ENCODE assay signal across 8 cellular contexts in the genomic region with DNA sequence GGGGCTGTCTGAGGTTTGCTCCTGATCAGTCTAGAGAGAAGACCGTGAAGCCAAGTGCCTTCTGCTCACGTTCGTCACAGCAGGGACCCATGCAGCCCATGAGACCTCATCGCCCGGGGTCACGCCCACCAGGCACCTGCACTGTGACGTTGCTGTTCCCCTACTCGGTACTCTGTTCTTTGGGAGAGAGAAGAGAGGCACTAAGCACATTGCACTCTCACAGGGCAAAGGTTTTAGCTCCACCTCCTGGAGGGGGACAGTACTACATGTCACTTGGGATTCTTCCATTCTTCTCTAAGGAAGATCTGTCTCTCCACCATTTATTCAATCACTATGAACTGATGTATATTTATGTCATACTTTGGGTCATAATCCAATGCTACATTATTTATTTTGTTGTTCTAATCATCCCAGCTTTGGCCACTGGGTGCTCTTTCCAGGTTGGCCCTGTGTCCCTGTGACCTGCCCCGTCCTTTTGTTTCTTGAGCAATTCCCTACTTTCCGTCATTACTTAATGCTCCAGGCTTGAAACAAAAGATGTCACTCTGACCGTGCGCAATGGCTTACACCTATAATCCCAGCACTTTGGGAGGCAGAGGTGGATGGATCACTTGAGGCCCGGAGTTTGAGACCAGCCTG. TPM values are rescaled to one million over a fixed set of nuclear protein-coding genes. Genes with fewer than 3 reads are reported as not detected.
DNase-seq lines count a peak whose midpoint lies in the region; ATAC-seq, FAIRE-seq and TF ChIP-seq lines count a peak whose summit lies in the region.

No MANE protein-coding gene starts in this region.

- ATAC-seq in natural killer cell treated with Interleukin-12 subunit alpha and Interleukin-12 subunit beta and Interleukin-15 and Interleukin-18, amount 100 ng/mL, for 72 hours, result peak; percentile 68 to 75
- no peak for ATAC-seq in GM19035 (IDR thresholded peaks at IDR 0.05; ENCODE audit: unreplicated experiment)

- CTCF ChIA-PET in activated CD4-positive, alpha-beta T cell treated with anti-CD3 and anti-CD28 coated beads, Interleukin-2, amount 10 ng/mL, durations not matched to agents 7 days and 5 days (lab: Charles Lee), result interaction anchor here (1.0 kb wide), 1 partner anchor 26 kb away, joined by 4 read pairs; no protein-coding TSS in a partner anchor

- H3K9me3 ChIP-seq in effector memory CD4-positive, alpha-beta T cell (ENCODE audit: control insufficient read depth, low read length), result no peaks in the 10 kb centered on the region

- no peaks in the 10 kb centered on the region for H3K4me1 ChIP-seq in effector memory CD4-positive, alpha-beta T cell (ENCODE audit: control insufficient read depth, insufficient read depth, low read length, poor library complexity, severe bottlenecking)

- no peak overlapping the region for H3K4me3 Mint-ChIP-seq in activated CD4-positive, alpha-beta T cell treated with anti-CD3 and anti-CD28 coated beads, Interleukin-2, amount 10 ng/mL, durations not matched to agents 7 days and 5 days
- no peak overlapping the region for H3K4me3 Mint-ChIP-seq in natural killer cell treated with Interleukin-12 subunit alpha and Interleukin-12 subunit beta and Interleukin-15 and Interleukin-18, amount 100 ng/mL, for 72 hours
- no peak overlapping the region for H3K4me3 Mint-ChIP-seq in type B pancreatic cell

- H3K27me3 Mint-ChIP-seq in activated CD4-positive, alpha-beta T cell treated with anti-CD3 and anti-CD28 coated beads, Interleukin-2, amount 10 ng/mL, durations not matched to agents 7 days and 5 days, result peaks cover 1% of the 10 kb centered on the region
- peaks cover 14 to 24% of the 10 kb centered on the region in 2 donors for H3K27me3 Mint-ChIP-seq in natural killer cell treated with Interleukin-12 subunit alpha and Interleukin-12 subunit beta and Interleukin-15 and Interleukin-18, amount 100 ng/mL, for 72 hours
- peaks cover 22% of the 10 kb centered on the region for H3K27me3 Mint-ChIP-seq in type B pancreatic cell

- TF ChIP-seq CTCF in type B pancreatic cell (conservative IDR thresholded peaks at IDR 0.05), result peak; percentile 79

- no peaks in the 10 kb centered on the region for H3K27me3 ChIP-seq in effector memory CD4-positive, alpha-beta T cell (replicated peaks; ENCODE audit: control insufficient read depth, insufficient read depth, low read length, poor library complexity, severe bottlenecking)

- H3K4me3 ChIP-seq in effector memory CD4-positive, alpha-beta T cell (ENCODE audit: insufficient read depth, low read depth, low read length, poor library complexity, severe bottlenecking), result no peak overlapping the region

- no peak overlapping the region for H3K27ac Mint-ChIP-seq in activated CD4-positive, alpha-beta T cell treated with anti-CD3 and anti-CD28 coated beads, Interleukin-2, amount 10 ng/mL, durations not matched to agents 7 days and 5 days
- no peak overlapping the region for H3K27ac Mint-ChIP-seq in natural killer cell treated with Interleukin-12 subunit alpha and Interleukin-12 subunit beta and Interleukin-15 and Interleukin-18, amount 100 ng/mL, for 72 hours
- no peak overlapping the region for H3K27ac Mint-ChIP-seq in type B pancreatic cell

- H3K36me3 Mint-ChIP-seq in activated CD4-positive, alpha-beta T cell treated with anti-CD3 and anti-CD28 coated beads, Interleukin-2, amount 10 ng/mL, durations not matched to agents 7 days and 5 days (ENCODE audit: low read depth), result no peaks in the 10 kb centered on the region
- H3K36me3 Mint-ChIP-seq in natural killer cell treated with Interleukin-12 subunit alpha and Interleukin-12 subunit beta and Interleukin-15 and Interleukin-18, amount 100 ng/mL, for 72 hours, result no peaks in the 10 kb centered on the region
- H3K36me3 Mint-ChIP-seq in type B pancreatic cell, result no peaks in the 10 kb centered on the region

- H3K27ac ChIP-seq in effector memory CD4-positive, alpha-beta T cell (ENCODE audit: insufficient read depth, low read length, poor library complexity, severe bottlenecking), result no peak overlapping the region

- no peaks in the 10 kb centered on the region for H3K36me3 ChIP-seq in effector memory CD4-positive, alpha-beta T cell (ENCODE audit: control insufficient read depth, insufficient read depth, low read length)

- no peaks in the 10 kb centered on the region for H3K4me1 Mint-ChIP-seq in activated CD4-positive, alpha-beta T cell treated with anti-CD3 and anti-CD28 coated beads, Interleukin-2, amount 10 ng/mL, durations not matched to agents 7 days and 5 days
- no peaks in the 10 kb centered on the region for H3K4me1 Mint-ChIP-seq in natural killer cell treated with Interleukin-12 subunit alpha and Interleukin-12 subunit beta and Interleukin-15 and Interleukin-18, amount 100 ng/mL, for 72 hours (ENCODE audit: low read depth in 2 of 2)
- no peaks in the 10 kb centered on the region for H3K4me1 Mint-ChIP-seq in type B pancreatic cell (ENCODE audit: unreplicated experiment)

- DNase-seq in A172 (ENCODE audit: low spot score), result peak; percentile 61
- peak; percentile 53 for DNase-seq in GM12892 (ENCODE audit: insufficient read length)
- DNase-seq in NCI-H345 treated with DMSO at 0.1 percent for 48 hours (lab: John Stamatoyannopoulos, UW; ENCODE audit: unreplicated experiment), result peak; percentile 8
- DNase-seq in activated CD4-positive, alpha-beta T cell treated with anti-CD3 and anti-CD28 coated beads, Interleukin-2, amount 10 ng/mL, durations not matched to agents 7 days and 5 days, result peak; percentile 72
- peak; percentile 24 to 34 (median 31) for DNase-seq in effector memory CD4-positive, alpha-beta T cell
- DNase-seq in natural killer cell treated with Interleukin-12 subunit alpha and Interleukin-12 subunit beta and Interleukin-15 and Interleukin-18, amount 100 ng/mL, for 72 hours (ENCODE audit: low spot score), result no peak
- no peak for DNase-seq in type B pancreatic cell (ENCODE audit: extremely low spot score, unreplicated experiment)

- no peak for FAIRE-seq in GM12892 (lab: Jason Lieb, UNC)

- POLR2A ChIA-PET in activated CD4-positive, alpha-beta T cell treated with anti-CD3 and anti-CD28 coated beads, Interleukin-2, amount 10 ng/mL, durations not matched to agents 7 days and 5 days (lab: Charles Lee), result no interaction called here

- H3K9me3 Mint-ChIP-seq in activated CD4-positive, alpha-beta T cell treated with anti-CD3 and anti-CD28 coated beads, Interleukin-2, amount 10 ng/mL, durations not matched to agents 7 days and 5 days, result peaks cover 2% of the 10 kb centered on the region
- peaks cover 7% of the 10 kb centered on the region for H3K9me3 Mint-ChIP-seq in natural killer cell treated with Interleukin-12 subunit alpha and Interleukin-12 subunit beta and Interleukin-15 and Interleukin-18, amount 100 ng/mL, for 72 hours
- H3K9me3 Mint-ChIP-seq in type B pancreatic cell, result peaks cover 6% of the 10 kb centered on the region

- TF ChIP-seq POLR2A in GM12892 (IDR thresholded peaks at IDR 0.05; ENCODE audit: low read depth, low read length), result no peak

RNA-seq across cellular contexts. Expression of a gene that starts 31.4 kb away (rescaled TPM):
- total RNA-seq in A172 (2014; rRNA removed; shearing (Covaris generic)), result 5.6 and 14.9 TPM in 2 replicates
- 5.2 TPM for polyA plus RNA-seq in GM12892 (2012; ENCODE audit: missing spikeins)
- total RNA-seq in activated CD4-positive, alpha-beta T cell treated with anti-CD3 and anti-CD28 coated beads, Interleukin-2, amount 10 ng/mL, durations not matched to agents 7 days and 5 days, result 10 to 100 TPM; 40.1 to 47.4 TPM
- 10 to 100 TPM; 17.8 to 19.1 TPM for total RNA-seq in natural killer cell treated with Interleukin-12 subunit alpha and Interleukin-12 subunit beta and Interleukin-15 and Interleukin-18, amount 100 ng/mL, for 72 hours
- 59.8 and 72.4 TPM in 2 replicates for total RNA-seq in type B pancreatic cell (ENCODE audit: low replicate concordance)

RNA-seq across cellular contexts. Expression of a gene that starts 36.6 kb away (rescaled TPM):
- 35.7 and 42.3 TPM in 2 replicates for total RNA-seq in A172 (2014; rRNA removed; shearing (Covaris generic))
- polyA plus RNA-seq in GM12892 (2012; ENCODE audit: missing spikeins), result 23.4 TPM
- 10 to 100 TPM; 41.0 to 42.5 TPM for total RNA-seq in activated CD4-positive, alpha-beta T cell treated with anti-CD3 and anti-CD28 coated beads, Interleukin-2, amount 10 ng/mL, durations not matched to agents 7 days and 5 days
- 10 to 100 TPM; 32.6 to 63.7 TPM for total RNA-seq in natural killer cell treated with Interleukin-12 subunit alpha and Interleukin-12 subunit beta and Interleukin-15 and Interleukin-18, amount 100 ng/mL, for 72 hours
- 42.1 and 45.7 TPM in 2 replicates for total RNA-seq in type B pancreatic cell (ENCODE audit: low replicate concordance)

Comparison
In these comparisons a context has a peak if more than half of its experiments do, and no peak if none do; other contexts are left out.
1. DNase-seq: peak in A172 (single experiment), GM12892 (single experiment), NCI-H345 treated with DMSO at 0.1 percent for 48 hours (single experiment), activated CD4-positive, alpha-beta T cell treated with anti-CD3 and anti-CD28 coated beads, Interleukin-2, amount 10 ng/mL, durations not matched to agents 7 days and 5 days (single experiment) and effector memory CD4-positive, alpha-beta T cell (3 of 3); none in natural killer cell treated with Interleukin-12 subunit alpha and Interleukin-12 subunit beta and Interleukin-15 and Interleukin-18, amount 100 ng/mL, for 72 hours (single experiment) and type B pancreatic cell (single experiment).